3 cellular contexts compared by ENCODE assay signal in genomic region chr2:30308280-30308679, GRCh38.
"Had no signal": no experiment of that assay in that cellular context is flagged by ENCODE, and none has a peak within 500 bp of the region (broad histone marks: within the 10 kb centered on the region; RNA-seq: fewer than 3 reads in every experiment).

No MANE protein-coding gene starts in this region.

- H3K4me3 ChIP-seq: GM12878 had no signal

- ATAC-seq: GM12878 had no signal

- DNase-seq: GDM1, GF-D8 had no signal
